In genomic region chr4:85824166-85824945, GRCh38 we compare ENCODE assay signal across 1 cellular context.
TF ChIP-seq lines count a peak whose summit lies in the region.

No MANE protein-coding gene starts in this region.

TF ChIP-seq in A549, 52 proteins besides CTCF, POLR2A, EP300 and RAD21 (continued from another document):
- TF ChIP-seq SMC3 (IDR thresholded peaks at IDR 0.05) (no peak), BHLHE40 (IDR thresholded peaks at IDR 0.05; ENCODE audit: low read depth, low read length) (no peak), ELK1 (IDR thresholded peaks at IDR 0.05; ENCODE audit: low read depth, low read length) (no peak)
